In the genomic region with DNA sequence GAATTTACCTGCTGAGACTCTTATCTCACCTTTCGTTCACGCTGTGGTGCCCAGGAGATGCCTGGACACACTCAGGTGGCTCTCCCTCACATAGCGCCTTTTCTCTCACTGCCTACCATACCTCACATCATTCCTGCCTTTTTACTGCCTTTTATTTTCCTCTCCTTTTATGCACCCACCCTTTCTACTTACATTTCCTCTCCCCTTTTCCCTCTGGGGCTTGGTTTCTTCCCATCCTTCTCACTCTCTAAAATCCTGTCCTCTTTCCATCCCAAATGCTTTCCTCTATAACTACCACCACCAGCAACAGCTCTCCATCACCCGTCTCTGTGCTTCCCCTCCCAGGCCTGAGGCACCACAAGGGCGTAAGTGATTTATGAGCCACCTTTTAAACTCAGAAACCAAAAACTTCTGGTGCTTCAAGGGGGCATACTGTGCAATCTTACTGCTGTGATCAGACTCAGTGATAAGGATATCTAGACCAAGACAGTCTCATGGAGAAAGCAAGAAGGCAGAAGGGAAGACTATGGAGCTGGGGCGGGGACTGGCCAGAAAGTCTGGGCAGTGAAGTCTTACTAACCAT, we compare ENCODE assay signal across 2 cellular contexts.
TF ChIP-seq lines count a peak whose summit lies in the region.

No MANE protein-coding gene starts in this region.

TF ChIP-seq in HEK293, 187 proteins besides CTCF, POLR2A, EP300 and RAD21 (continues in another document):
- TF ChIP-seq HOXD13 (CRISPR knock-in tag; IDR thresholded peaks at IDR 0.05; ENCODE audit: borderline replicate concordance) = no peak
- TF ChIP-seq GLI4 (tag by site-specific recombination; IDR thresholded peaks at IDR 0.05) = no peak
- no peak for TF ChIP-seq ZNF221 (tag by site-specific recombination; IDR thresholded peaks at IDR 0.05; ENCODE audit: borderline replicate concordance)
- TF ChIP-seq, protein P1, sequence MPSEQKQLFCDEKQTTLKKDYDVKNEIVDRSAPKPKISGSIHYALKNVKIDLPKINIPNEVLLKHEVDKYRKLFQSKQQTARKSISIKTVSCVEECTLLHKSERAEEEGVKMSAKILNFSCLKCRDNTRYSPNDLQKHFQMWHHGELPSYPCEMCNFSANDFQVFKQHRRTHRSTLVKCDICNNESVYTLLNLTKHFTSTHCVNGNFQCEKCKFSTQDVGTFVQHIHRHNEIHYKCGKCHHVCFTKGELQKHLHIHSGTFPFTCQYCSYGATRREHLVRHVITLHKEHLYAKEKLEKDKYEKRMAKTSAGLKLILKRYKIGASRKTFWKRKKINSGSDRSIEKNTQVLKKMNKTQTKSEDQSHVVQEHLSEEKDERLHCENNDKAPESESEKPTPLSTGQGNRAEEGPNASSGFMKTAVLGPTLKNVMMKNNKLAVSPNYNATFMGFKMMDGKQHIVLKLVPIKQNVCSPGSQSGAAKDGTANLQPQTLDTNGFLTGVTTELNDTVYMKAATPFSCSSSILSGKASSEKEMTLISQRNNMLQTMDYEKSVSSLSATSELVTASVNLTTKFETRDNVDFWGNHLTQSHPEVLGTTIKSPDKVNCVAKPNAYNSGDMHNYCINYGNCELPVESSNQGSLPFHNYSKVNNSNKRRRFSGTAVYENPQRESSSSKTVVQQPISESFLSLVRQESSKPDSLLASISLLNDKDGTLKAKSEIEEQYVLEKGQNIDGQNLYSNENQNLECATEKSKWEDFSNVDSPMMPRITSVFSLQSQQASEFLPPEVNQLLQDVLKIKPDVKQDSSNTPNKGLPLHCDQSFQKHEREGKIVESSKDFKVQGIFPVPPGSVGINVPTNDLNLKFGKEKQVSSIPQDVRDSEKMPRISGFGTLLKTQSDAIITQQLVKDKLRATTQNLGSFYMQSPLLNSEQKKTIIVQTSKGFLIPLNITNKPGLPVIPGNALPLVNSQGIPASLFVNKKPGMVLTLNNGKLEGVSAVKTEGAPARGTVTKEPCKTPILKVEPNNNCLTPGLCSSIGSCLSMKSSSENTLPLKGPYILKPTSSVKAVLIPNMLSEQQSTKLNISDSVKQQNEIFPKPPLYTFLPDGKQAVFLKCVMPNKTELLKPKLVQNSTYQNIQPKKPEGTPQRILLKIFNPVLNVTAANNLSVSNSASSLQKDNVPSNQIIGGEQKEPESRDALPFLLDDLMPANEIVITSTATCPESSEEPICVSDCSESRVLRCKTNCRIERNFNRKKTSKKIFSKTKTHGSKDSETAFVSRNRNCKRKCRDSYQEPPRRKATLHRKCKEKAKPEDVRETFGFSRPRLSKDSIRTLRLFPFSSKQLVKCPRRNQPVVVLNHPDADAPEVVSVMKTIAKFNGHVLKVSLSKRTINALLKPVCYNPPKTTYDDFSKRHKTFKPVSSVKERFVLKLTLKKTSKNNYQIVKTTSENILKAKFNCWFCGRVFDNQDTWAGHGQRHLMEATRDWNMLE (tag by site-specific recombination; conservative IDR thresholded peaks at IDR 0.05; ENCODE audit: low read depth) = no peak
- TF ChIP-seq, protein P2, sequence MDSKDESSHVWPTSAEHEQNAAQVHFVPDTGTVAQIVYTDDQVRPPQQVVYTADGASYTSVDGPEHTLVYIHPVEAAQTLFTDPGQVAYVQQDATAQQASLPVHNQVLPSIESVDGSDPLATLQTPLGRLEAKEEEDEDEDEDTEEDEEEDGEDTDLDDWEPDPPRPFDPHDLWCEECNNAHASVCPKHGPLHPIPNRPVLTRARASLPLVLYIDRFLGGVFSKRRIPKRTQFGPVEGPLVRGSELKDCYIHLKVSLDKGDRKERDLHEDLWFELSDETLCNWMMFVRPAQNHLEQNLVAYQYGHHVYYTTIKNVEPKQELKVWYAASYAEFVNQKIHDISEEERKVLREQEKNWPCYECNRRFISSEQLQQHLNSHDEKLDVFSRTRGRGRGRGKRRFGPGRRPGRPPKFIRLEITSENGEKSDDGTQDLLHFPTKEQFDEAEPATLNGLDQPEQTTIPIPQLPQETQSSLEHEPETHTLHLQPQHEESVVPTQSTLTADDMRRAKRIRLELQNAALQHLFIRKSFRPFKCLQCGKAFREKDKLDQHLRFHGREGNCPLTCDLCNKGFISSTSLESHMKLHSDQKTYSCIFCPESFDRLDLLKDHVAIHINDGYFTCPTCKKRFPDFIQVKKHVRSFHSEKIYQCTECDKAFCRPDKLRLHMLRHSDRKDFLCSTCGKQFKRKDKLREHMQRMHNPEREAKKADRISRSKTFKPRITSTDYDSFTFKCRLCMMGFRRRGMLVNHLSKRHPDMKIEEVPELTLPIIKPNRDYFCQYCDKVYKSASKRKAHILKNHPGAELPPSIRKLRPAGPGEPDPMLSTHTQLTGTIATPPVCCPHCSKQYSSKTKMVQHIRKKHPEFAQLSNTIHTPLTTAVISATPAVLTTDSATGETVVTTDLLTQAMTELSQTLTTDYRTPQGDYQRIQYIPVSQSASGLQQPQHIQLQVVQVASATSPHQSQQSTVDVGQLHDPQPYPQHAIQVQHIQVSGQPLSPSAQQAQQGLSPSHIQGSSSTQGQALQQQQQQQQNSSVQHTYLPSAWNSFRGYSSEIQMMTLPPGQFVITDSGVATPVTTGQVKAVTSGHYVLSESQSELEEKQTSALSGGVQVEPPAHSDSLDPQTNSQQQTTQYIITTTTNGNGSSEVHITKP (tag by site-specific recombination; IDR thresholded peaks at IDR 0.05) = peak; percentile 73
- TF ChIP-seq, protein P3, sequence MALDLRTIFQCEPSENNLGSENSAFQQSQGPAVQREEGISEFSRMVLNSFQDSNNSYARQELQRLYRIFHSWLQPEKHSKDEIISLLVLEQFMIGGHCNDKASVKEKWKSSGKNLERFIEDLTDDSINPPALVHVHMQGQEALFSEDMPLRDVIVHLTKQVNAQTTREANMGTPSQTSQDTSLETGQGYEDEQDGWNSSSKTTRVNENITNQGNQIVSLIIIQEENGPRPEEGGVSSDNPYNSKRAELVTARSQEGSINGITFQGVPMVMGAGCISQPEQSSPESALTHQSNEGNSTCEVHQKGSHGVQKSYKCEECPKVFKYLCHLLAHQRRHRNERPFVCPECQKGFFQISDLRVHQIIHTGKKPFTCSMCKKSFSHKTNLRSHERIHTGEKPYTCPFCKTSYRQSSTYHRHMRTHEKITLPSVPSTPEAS (tag by site-specific recombination; IDR thresholded peaks at IDR 0.05) = no peak
- TF ChIP-seq ZNF621 (tag by site-specific recombination; IDR thresholded peaks at IDR 0.05) = no peak
- TF ChIP-seq ZNF747 (tag by site-specific recombination; IDR thresholded peaks at IDR 0.05) = no peak
- TF ChIP-seq, protein P4, sequence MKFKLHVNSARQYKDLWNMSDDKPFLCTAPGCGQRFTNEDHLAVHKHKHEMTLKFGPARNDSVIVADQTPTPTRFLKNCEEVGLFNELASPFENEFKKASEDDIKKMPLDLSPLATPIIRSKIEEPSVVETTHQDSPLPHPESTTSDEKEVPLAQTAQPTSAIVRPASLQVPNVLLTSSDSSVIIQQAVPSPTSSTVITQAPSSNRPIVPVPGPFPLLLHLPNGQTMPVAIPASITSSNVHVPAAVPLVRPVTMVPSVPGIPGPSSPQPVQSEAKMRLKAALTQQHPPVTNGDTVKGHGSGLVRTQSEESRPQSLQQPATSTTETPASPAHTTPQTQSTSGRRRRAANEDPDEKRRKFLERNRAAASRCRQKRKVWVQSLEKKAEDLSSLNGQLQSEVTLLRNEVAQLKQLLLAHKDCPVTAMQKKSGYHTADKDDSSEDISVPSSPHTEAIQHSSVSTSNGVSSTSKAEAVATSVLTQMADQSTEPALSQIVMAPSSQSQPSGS (tag by site-specific recombination; IDR thresholded peaks at IDR 0.05; ENCODE audit: low read depth) = no peak
- no peak for TF ChIP-seq SETDB1 (IDR thresholded peaks at IDR 0.05; ENCODE audit: insufficient read length, low read length)
- TF ChIP-seq ZNF473 (tag by site-specific recombination; IDR thresholded peaks at IDR 0.05) = no peak

TF ChIP-seq in GM12878, 131 proteins besides CTCF, POLR2A, EP300 and RAD21:
- TF ChIP-seq IKZF1 (conservative IDR thresholded peaks at IDR 0.05) (0 out of 2 replicates have a peak, but pooled peaks have one; percentile 8), PML (IDR thresholded peaks at IDR 0.05; ENCODE audit: low read length) (no peak), HDGF (IDR thresholded peaks at IDR 0.05) (no peak)
